ENCODE assay signal across 8 cellular contexts in genomic region chr5:14108170-14108996, GRCh38. TPM values are rescaled to one million over a fixed set of nuclear protein-coding genes. Genes with fewer than 3 reads are reported as not detected.
DNase-seq lines count a peak whose midpoint lies in the region; ATAC-seq and TF ChIP-seq lines count a peak whose summit lies in the region.

No MANE protein-coding gene starts in this region.

- H3K27ac Mint-ChIP-seq in glutamatergic neuron (ENCODE audit: unreplicated experiment) = no peak overlapping the region
- peak overlapping the region; percentile 33 for H3K27ac Mint-ChIP-seq in osteocyte (ENCODE audit: unreplicated experiment)

- in situ Hi-C loops in Caki2 (cut with HindIII; ENCODE audit: low pct_unique_long_range_greater_than_20kb, low sequenced_read_pairs) = no loop called here

- ATAC-seq in GM19023 (IDR thresholded peaks at IDR 0.05; ENCODE audit: unreplicated experiment) = peak; percentile 76
- ATAC-seq in HG03103 (IDR thresholded peaks at IDR 0.05; ENCODE audit: low read depth, unreplicated experiment) = peak; percentile 58

- H3K9me3 Mint-ChIP-seq in glutamatergic neuron (ENCODE audit: unreplicated experiment) (no peaks in the 10 kb centered on the region), osteocyte (ENCODE audit: unreplicated experiment) (no peaks in the 10 kb centered on the region)

- peaks cover 3% of the 10 kb centered on the region for H3K4me1 Mint-ChIP-seq in glutamatergic neuron (ENCODE audit: low read depth, unreplicated experiment)
- peaks cover 31% of the 10 kb centered on the region for H3K4me1 Mint-ChIP-seq in osteocyte (ENCODE audit: unreplicated experiment)

- TF ChIP-seq CTCF in glutamatergic neuron (IDR thresholded peaks at IDR 0.05; ENCODE audit: partially characterized antibody, unreplicated experiment) (peak; percentile 88), osteocyte (IDR thresholded peaks at IDR 0.05) (peak; percentile 63)

- H3K27me3 Mint-ChIP-seq in glutamatergic neuron (ENCODE audit: unreplicated experiment) = no peaks in the 10 kb centered on the region
- H3K27me3 Mint-ChIP-seq in osteocyte (ENCODE audit: unreplicated experiment) = no peaks in the 10 kb centered on the region

- H3K36me3 Mint-ChIP-seq in glutamatergic neuron (ENCODE audit: unreplicated experiment) = peaks cover 3% of the 10 kb centered on the region
- no peaks in the 10 kb centered on the region for H3K36me3 Mint-ChIP-seq in osteocyte (ENCODE audit: unreplicated experiment)

- DNase-seq in Caki2 (ENCODE audit: low read depth) (peak; percentile 75), NCI-H2107 (lab: John Stamatoyannopoulos, UW) (peak; percentile 9), glutamatergic neuron (peak; percentile 46), osteocyte (ENCODE audit: extremely low spot score, unreplicated experiment) (peak; percentile 80)
- peak; percentile 19 to 26 for DNase-seq in activated T-cell treated with anti-CD3 and anti-CD28 coated beads, Interleukin-2, amount 50 U/mL, for 48 hours
- DNase-seq in activated CD4-positive, CD25-positive, alpha-beta regulatory T cell (lab: John Stamatoyannopoulos, UW) = no peak

- H3K4me3 Mint-ChIP-seq in glutamatergic neuron (ENCODE audit: unreplicated experiment) (peak overlapping the region; percentile 9), osteocyte (ENCODE audit: unreplicated experiment) (no peak overlapping the region)

RNA-seq across cellular contexts. Expression of gene TRIO, which starts 34.8 kb away (rescaled TPM):
- 52.3 and 97.6 TPM in 2 replicates for total RNA-seq in Caki2 (2014; rRNA removed; shearing (Covaris generic); ENCODE audit: low replicate concordance)
- 281 TPM for total RNA-seq in glutamatergic neuron (ENCODE audit: unreplicated experiment)
- total RNA-seq in osteocyte = 336 and 341 TPM in 2 replicates

Comparison
In these comparisons a context has a peak if more than half of its experiments do, and no peak if none do; other contexts are left out.
1. DNase-seq: peak in Caki2 (single experiment), NCI-H2107 (single experiment), activated T-cell treated with anti-CD3 and anti-CD28 coated beads, Interleukin-2, amount 50 U/mL, for 48 hours (2 of 2), glutamatergic neuron (single experiment) and osteocyte (single experiment); none in activated CD4-positive, CD25-positive, alpha-beta regulatory T cell (0 of 4).